In genomic region chr7:126398851-126399529, GRCh38 we compare ENCODE assay signal across 20 cellular contexts.
DNase-seq lines count a peak whose midpoint lies in the region; ATAC-seq, FAIRE-seq and TF ChIP-seq lines count a peak whose summit lies in the region.
"Had no signal": no experiment of that assay in that cellular context is flagged by ENCODE, and none has a peak within 500 bp of the region (broad histone marks: within the 10 kb centered on the region; RNA-seq: fewer than 3 reads in every experiment).

No MANE protein-coding gene starts in this region.

- 14% methylated on average over 3 of the region's 3 CpGs for WGBS in mammary epithelial cell (ENCODE audit: low coverage, missing lambda C conversion rate)
- 2% methylated on average over 3 of the region's 3 CpGs for WGBS in GM12878 (ENCODE audit: insufficient coverage, insufficient replicate concordance, low lambda C conversion rate, missing lambda C conversion rate)
- WGBS in heart right ventricle, 2 donors = 43 to 48% methylated on average over 3 of the region's 3 CpGs
- 68% methylated on average over 3 of the region's 3 CpGs for WGBS in smooth muscle cell (ENCODE audit: low lambda C conversion rate)
- 77% methylated on average over 3 of the region's 3 CpGs for WGBS in hepatocyte (ENCODE audit: low lambda C conversion rate, missing lambda C conversion rate)

- SMC1A ChIA-PET in GM12878 (lab: Charles Lee; ENCODE audit: uncharacterized antibody, unreplicated experiment) = interaction anchor here (1.0 to 6.0 kb wide), 2 partner anchors 14 to 249 kb away, joined by 3 to 77 read pairs; no protein-coding TSS in a partner anchor

- H2AFZ ChIP-seq in mammary epithelial cell (ENCODE audit: low read depth, low read length) (no peak overlapping the region), GM12878 (ENCODE audit: control insufficient read depth, low read depth, low read length) (no peak overlapping the region), smooth muscle cell (ENCODE audit: low read depth) (no peak overlapping the region), hepatocyte (no peak overlapping the region)
- H2AFZ ChIP-seq: GM23248, PC-9 had no signal

- no peak overlapping the region for H3K4me3 ChIP-seq in mammary epithelial cell (replicated peaks in 1 of 3; ENCODE audit: insufficient read depth in 1 of 3, low read depth in 2 of 3, low read length in 3 of 3)
- no peak overlapping the region for H3K4me3 ChIP-seq in GM12878
- H3K4me3 ChIP-seq in heart right ventricle = no peak overlapping the region
- no peak overlapping the region for H3K4me3 ChIP-seq in smooth muscle cell
- no peak overlapping the region for H3K4me3 ChIP-seq in hepatocyte
- H3K4me3 ChIP-seq: GM23248, PC-9 had no signal

- no peaks in the 10 kb centered on the region for H3K27me3 ChIP-seq in mammary epithelial cell (ENCODE audit: insufficient read depth, low read length)
- H3K27me3 ChIP-seq in GM12878 (replicated peaks in 1 of 2; ENCODE audit: control insufficient read depth in 2 of 2, insufficient read depth in 2 of 2, low read length in 1 of 2) = no peaks in the 10 kb centered on the region
- no peaks in the 10 kb centered on the region for H3K27me3 ChIP-seq in heart right ventricle
- H3K27me3 ChIP-seq in smooth muscle cell (ENCODE audit: low read depth) = no peaks in the 10 kb centered on the region
- H3K27me3 ChIP-seq in hepatocyte = no peaks in the 10 kb centered on the region

- ATAC-seq in GM12878 (no peak), heart right ventricle (peak; percentile 55 to 98 (median 91))
- ATAC-seq: T-cell had no signal

- H3K4me2 ChIP-seq in mammary epithelial cell (ENCODE audit: insufficient read depth, low read depth, low read length) = no peak overlapping the region
- no peak overlapping the region for H3K4me2 ChIP-seq in GM12878 (ENCODE audit: control insufficient read depth, insufficient read depth)
- H3K4me2 ChIP-seq in smooth muscle cell = no peak overlapping the region
- H3K4me2 ChIP-seq in hepatocyte = no peak overlapping the region
- H3K4me2 ChIP-seq: PC-9 had no signal

- CTCF ChIA-PET in MCF 10A (lab: Yijun Ruan, JAX) (no interaction called here), mammary epithelial cell (lab: Charles Lee; ENCODE audit: low non-redundant PET) (no interaction called here), GM12878 (lab: Yijun Ruan, JAX) (interaction anchor here (1.2 to 2.0 kb wide), 2 partner anchors 13 to 21 kb away, joined by 3 to 16 read pairs; no protein-coding TSS in a partner anchor)

- RAD21 ChIA-PET in GM12878 (lab: Charles Lee; ENCODE audit: unreplicated experiment) = interaction anchor here (1.0 kb wide), 1 partner anchor 13 kb away, joined by 3 read pairs; no protein-coding TSS in a partner anchor

- in situ Hi-C loops in mammary epithelial cell (cut with MboI; ENCODE audit: low sequenced_read_pairs in 2 of 2) = no loop called here
- in situ Hi-C loops in GM12878 (cut with MboI) = no loop called here

- H3K36me3 Mint-ChIP-seq in MCF 10A (ENCODE audit: insufficient read depth, unreplicated experiment) = no peaks in the 10 kb centered on the region
- H3K36me3 Mint-ChIP-seq: CD8-positive, alpha-beta memory T cell; T-cell had no signal

- no peaks in the 10 kb centered on the region for H3K36me3 ChIP-seq in mammary epithelial cell (ENCODE audit: insufficient read depth, low read length)
- H3K36me3 ChIP-seq in GM12878 (ENCODE audit: control insufficient read depth in 2 of 2, insufficient read depth in 2 of 2, low read length in 1 of 2) = no peaks in the 10 kb centered on the region
- no peaks in the 10 kb centered on the region for H3K36me3 ChIP-seq in heart right ventricle
- H3K36me3 ChIP-seq in smooth muscle cell (ENCODE audit: low read depth) = no peaks in the 10 kb centered on the region
- H3K36me3 ChIP-seq in hepatocyte (replicated peaks; ENCODE audit: insufficient read depth, low read depth) = no peaks in the 10 kb centered on the region

- H4K20me1 ChIP-seq in mammary epithelial cell (ENCODE audit: insufficient read depth, low read length) (no peaks in the 10 kb centered on the region), GM12878 (ENCODE audit: control insufficient read depth, insufficient read depth) (no peaks in the 10 kb centered on the region), smooth muscle cell (ENCODE audit: low read depth) (no peaks in the 10 kb centered on the region), hepatocyte (ENCODE audit: insufficient read depth, poor library complexity, severe bottlenecking) (no peaks in the 10 kb centered on the region)

- no peaks in the 10 kb centered on the region for H3K9me2 ChIP-seq in hepatocyte (replicated peaks; ENCODE audit: insufficient read depth)

- H3K9ac ChIP-seq in mammary epithelial cell (ENCODE audit: insufficient read depth, low read length) (no peak overlapping the region), GM12878 (ENCODE audit: control insufficient read depth, insufficient read depth, low read length) (no peak overlapping the region), smooth muscle cell (ENCODE audit: low read depth) (no peak overlapping the region)
- H3K9ac ChIP-seq: GM23248 had no signal

- H3K9me3 ChIP-seq in mammary epithelial cell (replicated peaks; ENCODE audit: insufficient read depth, low read length) (no peaks in the 10 kb centered on the region), GM12878 (replicated peaks; ENCODE audit: control insufficient read depth, insufficient read depth, low read length) (no peaks in the 10 kb centered on the region), heart right ventricle (no peaks in the 10 kb centered on the region), smooth muscle cell (replicated peaks; ENCODE audit: low read depth) (no peaks in the 10 kb centered on the region), hepatocyte (ENCODE audit: low read depth) (no peaks in the 10 kb centered on the region)

- peak overlapping the region; percentile 33 for H3K27ac Mint-ChIP-seq in MCF 10A (ENCODE audit: low read depth, unreplicated experiment)
- H3K27ac Mint-ChIP-seq: B cell; CD8-positive, alpha-beta memory T cell; T-cell had no signal

- H3K79me2 ChIP-seq in mammary epithelial cell (ENCODE audit: insufficient read depth, low read length) = no peaks in the 10 kb centered on the region
- H3K79me2 ChIP-seq in GM12878 (ENCODE audit: control insufficient read depth, insufficient read depth, low read length) = no peaks in the 10 kb centered on the region
- no peaks in the 10 kb centered on the region for H3K79me2 ChIP-seq in smooth muscle cell (ENCODE audit: low read depth)
- H3K79me2 ChIP-seq in hepatocyte = no peaks in the 10 kb centered on the region

- no peak for TF ChIP-seq POLR2A in GM12878 (IDR thresholded peaks at IDR 0.05; ENCODE audit: low read depth, low read length)

- no peak overlapping the region for H3K27ac ChIP-seq in mammary epithelial cell (ENCODE audit: insufficient read depth, low read depth, low read length)
- H3K27ac ChIP-seq in GM12878 (ENCODE audit: control insufficient read depth, insufficient read depth) = no peak overlapping the region
- peak overlapping the region in 6 of 10 donors; percentile 25 to 64 (median 42) for H3K27ac ChIP-seq in heart right ventricle
- peak overlapping the region; percentile 48 for H3K27ac ChIP-seq in smooth muscle cell (ENCODE audit: low read depth)
- no peak overlapping the region for H3K27ac ChIP-seq in hepatocyte
- H3K27ac ChIP-seq: C4-2B, GM23248, PC-9 had no signal

- no peaks in the 10 kb centered on the region for H3K27me3 Mint-ChIP-seq in MCF 10A (ENCODE audit: insufficient read depth, unreplicated experiment)
- H3K27me3 Mint-ChIP-seq: B cell; CD8-positive, alpha-beta memory T cell; T-cell had no signal

- TF ChIP-seq CTCF in MCF 10A (IDR thresholded peaks at IDR 0.05; ENCODE audit: unreplicated experiment) = no peak
- TF ChIP-seq CTCF in mammary epithelial cell (conservative IDR thresholded peaks at IDR 0.05 in 1 of 2, IDR thresholded peaks at IDR 0.05 in 1 of 2; ENCODE audit: extremely low read depth in 1 of 2, insufficient read depth in 1 of 2, low read depth in 1 of 2, low read length in 2 of 2) = no peak
- no peak for TF ChIP-seq CTCF in GM12878 (IDR thresholded peaks at IDR 0.05 in 2 of 3, conservative IDR thresholded peaks at IDR 0.05 in 1 of 3; ENCODE audit: control insufficient read depth in 2 of 3, extremely low read depth in 1 of 3, insufficient read depth in 1 of 3, low read depth in 3 of 3, low read length in 3 of 3)
- no peak for TF ChIP-seq CTCF in heart right ventricle (IDR thresholded peaks at IDR 0.05)
- no peak for TF ChIP-seq CTCF in smooth muscle cell (IDR thresholded peaks at IDR 0.05; ENCODE audit: borderline replicate concordance, insufficient read depth, poor library complexity, severe bottlenecking)
- TF ChIP-seq CTCF in hepatocyte (IDR thresholded peaks at IDR 0.05; ENCODE audit: poor library complexity) = no peak

- POLR2A ChIA-PET in MCF 10A (lab: Yijun Ruan, JAX) = interaction anchor here (1.3 kb wide), 1 partner anchor 13 kb away, joined by 5 read pairs; no protein-coding TSS in a partner anchor
- POLR2A ChIA-PET in GM12878 (lab: Charles Lee) = interaction anchor here (0.5 to 1.0 kb wide), 2 partner anchors 9 to 454 kb away, joined by 3 to 4 read pairs; no protein-coding TSS in a partner anchor

- TF ChIP-seq RAD21 in GM12878 (IDR thresholded peaks at IDR 0.05; ENCODE audit: insufficient read depth, low read depth, low read length) = no peak

- FAIRE-seq in GM12878 (lab: Jason Lieb, UNC) = peak; percentile 18

- H3K4me1 Mint-ChIP-seq in MCF 10A (ENCODE audit: insufficient read depth, unreplicated experiment) = peaks cover 23% of the 10 kb centered on the region
- H3K4me1 Mint-ChIP-seq: B cell; CD8-positive, alpha-beta memory T cell; T-cell had no signal

- intact Hi-C loops in MCF 10A (cut with micrococcal nuclease) = loop anchor here (5.0 kb wide), 1 partner anchor 173 kb away; no protein-coding TSS in a partner anchor
- intact Hi-C loops in mammary epithelial cell (cut with micrococcal nuclease) = no loop called here
- intact Hi-C loops in GM12878 (cut with micrococcal nuclease; ENCODE audit: unreplicated experiment) = no loop called here
- intact Hi-C loops in heart right ventricle (cut with DNase I) = loop anchor here in 1 of 10 donors (10.0 kb wide), 1 partner anchor 64 kb away; no protein-coding TSS in a partner anchor

- no peak overlapping the region for H3K4me3 Mint-ChIP-seq in MCF 10A (ENCODE audit: unreplicated experiment)
- H3K4me3 Mint-ChIP-seq: B cell; CD8-positive, alpha-beta memory T cell; T-cell had no signal

- dilution Hi-C loops in mammary epithelial cell (cut with HindIII; ENCODE audit: low sequenced_read_pairs) = no loop called here

- TF ChIP-seq EP300 in GM12878 (IDR thresholded peaks at IDR 0.05; ENCODE audit: borderline replicate concordance in 1 of 2, control insufficient read depth in 1 of 2, low read depth in 2 of 2, low read length in 2 of 2) = no peak

- no peaks in the 10 kb centered on the region for H3K4me1 ChIP-seq in mammary epithelial cell (ENCODE audit: insufficient read depth, low read length)
- H3K4me1 ChIP-seq in GM12878 (ENCODE audit: control insufficient read depth, insufficient read depth, low read length) = no peaks in the 10 kb centered on the region; the same call in 1 of the 2 replicates
- peaks cover 0 to 17% (median 3%) of the 10 kb centered on the region in 9 donors for H3K4me1 ChIP-seq in heart right ventricle
- no peaks in the 10 kb centered on the region for H3K4me1 ChIP-seq in smooth muscle cell (ENCODE audit: low read depth)
- no peaks in the 10 kb centered on the region for H3K4me1 ChIP-seq in hepatocyte (ENCODE audit: insufficient read depth)

- DNase-seq in MCF 10A (ENCODE audit: unreplicated experiment) = no peak
- no peak for DNase-seq in mammary epithelial cell
- no peak for DNase-seq in GM12878 (ENCODE audit: low read depth, low spot score)
- DNase-seq in heart right ventricle = peak in 1 of 2 donors; percentile 38
- DNase-seq in smooth muscle cell (lab: John Stamatoyannopoulos, UW; ENCODE audit: unreplicated experiment) = no peak
- no peak for DNase-seq in UCSD-AML1 (lab: John Stamatoyannopoulos, UW; ENCODE audit: unreplicated experiment)
- no peak for DNase-seq in hepatocyte (ENCODE audit: low spot score)
- DNase-seq: CD8-positive, alpha-beta memory T cell; GM23248; H7; Karpas-422; NCI-H1417; NCI-H187; NCI-H2081 treated with DMSO at 0.1 percent for 48 hours; NCI-H526 treated with DMSO at 0.1 percent for 48 hours; PC-9; SHP77; T-cell had no signal

- no peaks in the 10 kb centered on the region for H3K9me3 Mint-ChIP-seq in MCF 10A (ENCODE audit: unreplicated experiment)

- no peaks in the 10 kb centered on the region for H3F3A ChIP-seq in smooth muscle cell (ENCODE audit: low read depth)

- BruUV-seq in MCF 10A (replicated peaks; lab: Mats Ljungman, UMichigan) (no TSS peak), mammary epithelial cell (replicated peaks; lab: Mats Ljungman, UMichigan) (no TSS peak), GM12878 (replicated peaks; lab: Mats Ljungman, UMichigan) (no TSS peak)

Comparison
In these comparisons a context has a peak if more than half of its experiments do, and no peak if none do; other contexts are left out.
1. H3K27ac ChIP-seq: peak in heart right ventricle (6 of 10) and smooth muscle cell (single experiment); none in mammary epithelial cell (single experiment), GM12878 (single experiment) and hepatocyte (single experiment).